ENCODE assay signal across 19 cellular contexts in the genomic region with DNA sequence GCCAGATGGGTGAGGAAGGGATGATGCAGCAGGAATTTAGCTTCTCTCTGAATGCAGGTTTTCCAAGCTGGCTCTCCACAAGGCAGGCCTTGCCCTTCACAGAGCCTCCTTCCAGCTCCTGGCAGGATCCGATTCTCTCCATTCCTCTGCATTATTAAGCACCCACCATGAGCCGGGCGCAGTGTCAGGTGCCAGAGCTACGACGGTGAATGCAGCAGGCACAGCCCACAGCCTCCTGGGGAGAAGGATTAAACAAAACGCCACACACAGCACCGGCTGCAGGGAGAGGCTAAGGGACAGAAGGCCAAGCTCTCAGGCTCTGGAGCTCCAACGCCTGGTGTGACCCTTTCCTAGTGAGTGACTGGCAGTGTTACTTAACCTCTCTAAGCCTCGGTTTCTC. TPM values are rescaled to one million over a fixed set of nuclear protein-coding genes. Genes with fewer than 3 reads are reported as not detected.
DNase-seq lines count a peak whose midpoint lies in the region; TF ChIP-seq lines count a peak whose summit lies in the region.
"Had no signal": no experiment of that assay in that cellular context is flagged by ENCODE, and none has a peak within 500 bp of the region (broad histone marks: within the 10 kb centered on the region; RNA-seq: fewer than 3 reads in every experiment).

No MANE protein-coding gene starts in this region.

- no peak overlapping the region for H3K27ac Mint-ChIP-seq in neural progenitor cell

- H3K9me3 Mint-ChIP-seq in neural progenitor cell = no peaks in the 10 kb centered on the region

- peaks cover 3% of the 10 kb centered on the region for H3K4me1 Mint-ChIP-seq in neural progenitor cell

- H3K9me2 ChIP-seq in Karpas-422 (replicated peaks; ENCODE audit: insufficient read depth, low read length) = no peaks in the 10 kb centered on the region

- in situ Hi-C loops in GM13976 (cut with MboI; ENCODE audit: low sequenced_read_pairs, unreplicated experiment) = no loop called here

- H3F3A ChIP-seq in neural progenitor cell (ENCODE audit: low read depth) = peaks cover 4% of the 10 kb centered on the region

- H3K9me3 ChIP-seq in MG63 = no peaks in the 10 kb centered on the region
- H3K9me3 ChIP-seq in neural progenitor cell (ENCODE audit: low read depth) = no peaks in the 10 kb centered on the region
- no peaks in the 10 kb centered on the region for H3K9me3 ChIP-seq in Karpas-422 (ENCODE audit: low read length)

- H3K36me3 ChIP-seq in MG63 (no peaks in the 10 kb centered on the region), neural progenitor cell (no peaks in the 10 kb centered on the region), Karpas-422 (ENCODE audit: insufficient read depth, low read length) (no peaks in the 10 kb centered on the region)

- H3K9ac ChIP-seq in neural progenitor cell (no peak overlapping the region), Karpas-422 (ENCODE audit: low read length) (no peak overlapping the region)

- no peak overlapping the region for H3K4me3 Mint-ChIP-seq in neural progenitor cell

- H3K79me2 ChIP-seq in neural progenitor cell (ENCODE audit: low read depth) = no peaks in the 10 kb centered on the region
- H3K79me2 ChIP-seq in Karpas-422 (ENCODE audit: low read length) = no peaks in the 10 kb centered on the region

- H2AFZ ChIP-seq in neural progenitor cell (replicated peaks) = no peak overlapping the region
- H2AFZ ChIP-seq in Karpas-422 (ENCODE audit: low read length) = no peak overlapping the region

- no peak for TF ChIP-seq CTCF in neural progenitor cell (IDR thresholded peaks at IDR 0.05)
- TF ChIP-seq CTCF in GM13976 (IDR thresholded peaks at IDR 0.05; ENCODE audit: borderline replicate concordance, control extremely low read depth, extremely low read depth, insufficient read depth, missing control alignments) = no peak

- H4K20me1 ChIP-seq in neural progenitor cell (ENCODE audit: low read depth) (peaks cover 3% of the 10 kb centered on the region), Karpas-422 (ENCODE audit: insufficient read depth, low read depth, low read length) (no peaks in the 10 kb centered on the region)

- no peaks in the 10 kb centered on the region for H3K36me3 Mint-ChIP-seq in neural progenitor cell

- H3K27me3 Mint-ChIP-seq in neural progenitor cell (ENCODE audit: insufficient read depth, low read depth) = peaks cover 4% of the 10 kb centered on the region

- H3K4me2 ChIP-seq in neural progenitor cell (no peak overlapping the region), Karpas-422 (ENCODE audit: low read depth, low read length, poor library complexity, severe bottlenecking) (no peak overlapping the region)

- H3K4me3 ChIP-seq in MG63 (no peak overlapping the region), neural progenitor cell (no peak overlapping the region), Karpas-422 (ENCODE audit: low read length) (no peak overlapping the region)

- H3K27ac ChIP-seq in caudate nucleus (ENCODE audit: low read depth, low read length) (peak overlapping the region; percentile 33), neural progenitor cell (no peak overlapping the region), Karpas-422 (ENCODE audit: low read length) (no peak overlapping the region)
- H3K27ac ChIP-seq: HL-60 had no signal

- DNase-seq in COR-L47 (lab: John Stamatoyannopoulos, UW) = peak; percentile 12
- peak; percentile 44 for DNase-seq in MG63
- peak in 2 of 61 donors; percentile 11 to 48 for DNase-seq in caudate nucleus (lab: John Stamatoyannopoulos, UW)
- DNase-seq in neural progenitor cell (ENCODE audit: low spot score) = peak; percentile 45
- no peak for DNase-seq in NCI-H1092 treated with DMSO at 0.1 percent for 48 hours (lab: John Stamatoyannopoulos, UW)
- DNase-seq in GM13976 (ENCODE audit: low spot score) = no peak
- no peak for DNase-seq in Karpas-422
- DNase-seq in NCI-H526 treated with DMSO at 0.1 percent for 48 hours (lab: John Stamatoyannopoulos, UW) = no peak
- DNase-seq: Calu3; DMS79; HCEC 1CT; NCI-H1436; NCI-H2081; NCI-H510A treated with DMSO at 0.1 percent for 48 hours; NK-92 treated with Interleukin-12 subunit alpha and Interleukin-12 subunit beta, amount 100 ng/mL, for 24 hours; SIG-M5 had no signal

- H3K27me3 ChIP-seq in MG63 (no peaks in the 10 kb centered on the region), neural progenitor cell (peaks cover 59% of the 10 kb centered on the region), Karpas-422 (ENCODE audit: low read length) (no peaks in the 10 kb centered on the region)

- H3K4me1 ChIP-seq in neural progenitor cell (no peaks in the 10 kb centered on the region), Karpas-422 (ENCODE audit: low read length) (peaks cover 4% of the 10 kb centered on the region; the same call in 1 of the 2 replicates)

RNA-seq across cellular contexts. Expression of gene MT2A, which starts 7.1 kb away (rescaled TPM):
- 115 and 538 TPM in 2 replicates for total RNA-seq in MG63 (2014; rRNA removed; shearing (Covaris generic); ENCODE audit: low replicate concordance)
- total RNA-seq in neural progenitor cell (ENCODE audit: low replicate concordance) = 1.3 TPM in 1 of 2 replicates, not detected in the other
- 292 and 385 TPM in 2 replicates for total RNA-seq in Karpas-422 (2014; rRNA removed; shearing (Covaris generic); ENCODE audit: low replicate concordance)

RNA-seq across cellular contexts. Expression of gene MT3, which starts 12.0 kb away (rescaled TPM):
- not detected in 2 replicates for total RNA-seq in MG63 (2014; rRNA removed; shearing (Covaris generic); ENCODE audit: low replicate concordance)
- not detected in 2 replicates for total RNA-seq in neural progenitor cell (ENCODE audit: low replicate concordance)
- not detected in 2 replicates for total RNA-seq in Karpas-422 (2014; rRNA removed; shearing (Covaris generic); ENCODE audit: low replicate concordance)
- total RNA-seq: Calu3, OCI-LY7, RPMI7951 had no signal

RNA-seq across cellular contexts. Expression of gene MT1E, which starts 24.3 kb away (rescaled TPM):
- 49.5 and 203 TPM in 2 replicates for total RNA-seq in MG63 (2014; rRNA removed; shearing (Covaris generic); ENCODE audit: low replicate concordance)
- 1.9 and 2.4 TPM in 2 replicates for total RNA-seq in neural progenitor cell (ENCODE audit: low replicate concordance)
- not detected in 2 replicates for total RNA-seq in Karpas-422 (2014; rRNA removed; shearing (Covaris generic); ENCODE audit: low replicate concordance)
- total RNA-seq: Calu3, OCI-LY7 had no signal

RNA-seq across cellular contexts. Expression of gene MT1M, which starts 31.1 kb away (rescaled TPM):
- 5.2 and 26.7 TPM in 2 replicates for total RNA-seq in MG63 (2014; rRNA removed; shearing (Covaris generic); ENCODE audit: low replicate concordance)
- total RNA-seq in neural progenitor cell (ENCODE audit: low replicate concordance) = not detected in 2 replicates
- total RNA-seq in Karpas-422 (2014; rRNA removed; shearing (Covaris generic); ENCODE audit: low replicate concordance) = not detected in 2 replicates
- total RNA-seq: Calu3, OCI-LY7 had no signal

RNA-seq across cellular contexts. Expression of gene MT4, which starts 36.5 kb away (rescaled TPM):
- total RNA-seq in MG63 (2014; rRNA removed; shearing (Covaris generic); ENCODE audit: low replicate concordance) = not detected in 2 replicates
- not detected in 2 replicates for total RNA-seq in neural progenitor cell (ENCODE audit: low replicate concordance)
- total RNA-seq in Karpas-422 (2014; rRNA removed; shearing (Covaris generic); ENCODE audit: low replicate concordance) = not detected in 2 replicates
- total RNA-seq: Calu3, OCI-LY7, RPMI7951 had no signal

Comparison
In these comparisons a context has a peak if more than half of its experiments do, and no peak if none do; other contexts are left out.
1. DNase-seq: peak in COR-L47 (single experiment), MG63 (single experiment) and neural progenitor cell (single experiment); none in NCI-H1092 treated with DMSO at 0.1 percent for 48 hours (single experiment), GM13976 (single experiment), Karpas-422 (single experiment) and NCI-H526 treated with DMSO at 0.1 percent for 48 hours (single experiment).
2. RNA of gene MT2A, which starts 7.1 kb away (total RNA-seq): 115 to 538 TPM in MG63 and 292 to 385 TPM in Karpas-422; 1.3 TPM in neural progenitor cell; every median in the first group is over 10 times any median in the second.
3. RNA of gene MT1E, which starts 24.3 kb away (total RNA-seq): 49.5 to 203 TPM in MG63; 1.9 to 2.4 TPM in neural progenitor cell and not detected in Karpas-422; every median in the first group is over 10 times any median in the second.